ENCODE assay signal across 1 cellular context in genomic region chr1:31614538-31615005, GRCh38.
TF ChIP-seq lines count a peak whose summit lies in the region.

No MANE protein-coding gene starts in this region.

TF ChIP-seq in HepG2, 621 proteins besides CTCF, POLR2A, EP300 and RAD21:
- no peak for TF ChIP-seq RFX1 (IDR thresholded peaks at IDR 0.05)
- no peak for TF ChIP-seq ZNF800 (CRISPR knock-in tag; IDR thresholded peaks at IDR 0.05)
- no peak for TF ChIP-seq AGO1 (IDR thresholded peaks at IDR 0.05; ENCODE audit: low read depth, low read length, poor library complexity, severe bottlenecking)
- TF ChIP-seq SP2 (CRISPR knock-in tag; IDR thresholded peaks at IDR 0.05) = no peak
- no peak for TF ChIP-seq PRDM10 (CRISPR knock-in tag; IDR thresholded peaks at IDR 0.05; ENCODE audit: low read depth)
- no peak for TF ChIP-seq MNT (IDR thresholded peaks at IDR 0.05)
- no peak for TF ChIP-seq PCBP1 (IDR thresholded peaks at IDR 0.05; ENCODE audit: borderline replicate concordance, low read depth, low read length)
- no peak for TF ChIP-seq ZNF10 (CRISPR knock-in tag; IDR thresholded peaks at IDR 0.05; ENCODE audit: borderline replicate concordance, low read depth)
- no peak for TF ChIP-seq THYN1 (CRISPR knock-in tag; IDR thresholded peaks at IDR 0.05; ENCODE audit: borderline replicate concordance, low read depth)
- TF ChIP-seq ARID2 (CRISPR knock-in tag; IDR thresholded peaks at IDR 0.05; ENCODE audit: borderline replicate concordance) = no peak
- TF ChIP-seq TFAP4 (IDR thresholded peaks at IDR 0.05; ENCODE audit: borderline replicate concordance, low read depth) = no peak
- TF ChIP-seq HNF1B (CRISPR knock-in tag; IDR thresholded peaks at IDR 0.05) = no peak
- no peak for TF ChIP-seq KDM5A (IDR thresholded peaks at IDR 0.05; ENCODE audit: borderline replicate concordance, low read length)
- no peak for TF ChIP-seq MEIS2 (CRISPR knock-in tag; IDR thresholded peaks at IDR 0.05)
- no peak for TF ChIP-seq CREBL2 (CRISPR knock-in tag; IDR thresholded peaks at IDR 0.05; ENCODE audit: borderline replicate concordance)
- TF ChIP-seq FOXC1 (CRISPR knock-in tag; IDR thresholded peaks at IDR 0.05; ENCODE audit: borderline replicate concordance) = no peak
- no peak for TF ChIP-seq DRAP1 (CRISPR knock-in tag; IDR thresholded peaks at IDR 0.05)
- no peak for TF ChIP-seq GRHL1 (CRISPR knock-in tag; conservative IDR thresholded peaks at IDR 0.05)
